In genomic region chr3:46065294-46065705, GRCh38 we compare ENCODE assay signal across 8 cellular contexts. TPM values are rescaled to one million over a fixed set of nuclear protein-coding genes. Genes with fewer than 3 reads are reported as not detected.
DNase-seq lines count a peak whose midpoint lies in the region; ATAC-seq and TF ChIP-seq lines count a peak whose summit lies in the region.

No MANE protein-coding gene starts in this region.

- intact Hi-C loops in lower lobe of right lung (cut with DNase I), result no loop called here
- intact Hi-C loops in stomach (cut with DNase I; ENCODE audit: low total_unique reads), result no loop called here

- H3K4me3 ChIP-seq in lower lobe of right lung, result no peak overlapping the region
- no peak overlapping the region for H3K4me3 ChIP-seq in stomach

- WGBS in stomach, 5 donors, result 18 to 31% (median 19%) methylated on average over 6 of the region's 6 CpGs

- H3K9me3 ChIP-seq in lower lobe of right lung (no peaks in the 10 kb centered on the region), stomach (no peaks in the 10 kb centered on the region)

- H3K36me3 ChIP-seq in lower lobe of right lung, result no peaks in the 10 kb centered on the region
- H3K36me3 ChIP-seq in stomach, result no peaks in the 10 kb centered on the region

- ATAC-seq in GM19023 (IDR thresholded peaks at IDR 0.05; ENCODE audit: unreplicated experiment), result peak; percentile 69
- peak; percentile 65 to 76 for ATAC-seq in lower lobe of right lung
- no peak for ATAC-seq in GM18502 (IDR thresholded peaks at IDR 0.05; ENCODE audit: poor library complexity, unreplicated experiment)
- ATAC-seq in HG03039 (IDR thresholded peaks at IDR 0.05; ENCODE audit: unreplicated experiment), result no peak

- TF ChIP-seq CTCF in lower lobe of right lung (IDR thresholded peaks at IDR 0.05) (no peak), stomach (IDR thresholded peaks at IDR 0.05) (no peak)

- H3K27me3 ChIP-seq in lower lobe of right lung (ENCODE audit: low read depth) (no peaks in the 10 kb centered on the region), stomach (no peaks in the 10 kb centered on the region)

- H3K27ac ChIP-seq in lower lobe of right lung (no peak overlapping the region), stomach (peak overlapping the region in 1 of 5 donors; percentile 32)

- peaks cover 24% of the 10 kb centered on the region for H3K4me1 ChIP-seq in lower lobe of right lung
- H3K4me1 ChIP-seq in stomach, result peaks cover 0 to 18% (median 6%) of the 10 kb centered on the region in 4 donors

- peak; percentile 22 for DNase-seq in NCI-H226
- DNase-seq in activated T-cell treated with anti-CD3 and anti-CD28 coated beads for 24 hours (ENCODE audit: low read depth), result peak; percentile 75
- no peak for DNase-seq in lower lobe of right lung
- DNase-seq in stomach, result peak; percentile 38
- no peak for DNase-seq in midbrain (lab: John Stamatoyannopoulos, UW)

- no peak for TF ChIP-seq POLR2A in stomach (IDR thresholded peaks at IDR 0.05)

- no peak for TF ChIP-seq EP300 in stomach (IDR thresholded peaks at IDR 0.05)

RNA-seq across cellular contexts. Expression of gene XCR1, which starts 38.0 kb away (rescaled TPM):
- 0.32 TPM for total RNA-seq in lower lobe of right lung
- under 1 TPM in 3 of 5 donors, not detected in 2; under 0.01 to 0.37 (median 0.14) TPM for total RNA-seq in stomach
- under 1 TPM in 1 of 3 donors, not detected in 2; 0.03 TPM for polyA plus RNA-seq in stomach

Comparison
In these comparisons a context has a peak if more than half of its experiments do, and no peak if none do; other contexts are left out.
1. ATAC-seq: peak in GM19023 (single experiment) and lower lobe of right lung (2 of 2); none in GM18502 (single experiment) and HG03039 (single experiment).
2. DNase-seq: peak in NCI-H226 (single experiment), activated T-cell treated with anti-CD3 and anti-CD28 coated beads for 24 hours (single experiment) and stomach (single experiment); none in lower lobe of right lung (single experiment) and midbrain (single experiment).